8 cellular contexts compared by ENCODE assay signal in genomic region chr16:67969286-67970039, GRCh38. TPM values are rescaled to one million over a fixed set of nuclear protein-coding genes. Genes with fewer than 3 reads are reported as not detected.
A peak's percentile ranks its signal among the peaks of the same experiment; 100 is the strongest.
DNase-seq lines count a peak whose midpoint lies in the region; ATAC-seq and TF ChIP-seq lines count a peak whose summit lies in the region.

No MANE protein-coding gene starts in this region.

- H3K9me3 ChIP-seq in DOHH2 (ENCODE audit: control insufficient read depth, insufficient read depth, low read length) (no peaks in the 10 kb centered on the region), neutrophil (no peaks in the 10 kb centered on the region)

- peak overlapping the region; percentile 94 for H3K4me2 ChIP-seq in DOHH2 (ENCODE audit: low read length)

- peaks cover 29% of the 10 kb centered on the region for H3K4me1 ChIP-seq in DOHH2 (ENCODE audit: control insufficient read depth, low read length)
- H3K4me1 ChIP-seq in neutrophil (ENCODE audit: control insufficient read depth in 1 of 2, insufficient read depth in 1 of 2, low read depth in 1 of 2, low read length in 1 of 2), result peaks cover 20% of the 10 kb centered on the region in 2 experiments

- no peaks in the 10 kb centered on the region for H3K9me2 ChIP-seq in DOHH2 (replicated peaks; ENCODE audit: control insufficient read depth, low read length)

- peaks cover 7% of the 10 kb centered on the region; the same call in 1 of the 2 replicates for H3F3A ChIP-seq in DOHH2 (ENCODE audit: control insufficient read depth, insufficient read depth)

- H3K27ac ChIP-seq in DOHH2 (ENCODE audit: low read depth, low read length) (no peak overlapping the region), neutrophil (peak overlapping the region; percentile 60)

- ATAC-seq in HG03521 (IDR thresholded peaks at IDR 0.05; ENCODE audit: unreplicated experiment) (no peak), HG03432 (IDR thresholded peaks at IDR 0.05; ENCODE audit: unreplicated experiment) (no peak), GM18873 (IDR thresholded peaks at IDR 0.05; ENCODE audit: low FRiP score, unreplicated experiment) (no peak)

- H3K36me3 ChIP-seq in DOHH2 (ENCODE audit: control insufficient read depth, low read length), result no peaks in the 10 kb centered on the region
- H3K36me3 ChIP-seq in neutrophil, result no peaks in the 10 kb centered on the region

- peak; percentile 23 for DNase-seq in MV-4-11 (lab: John Stamatoyannopoulos, UW)
- no peak for DNase-seq in epithelial cell of esophagus (ENCODE audit: low read depth)
- no peak for DNase-seq in mucosa of gallbladder (ENCODE audit: low spot score)

- TF ChIP-seq CTCF in DOHH2 (IDR thresholded peaks at IDR 0.05; ENCODE audit: low read depth, low read length, poor library complexity, severe bottlenecking), result no peak
- no peak for TF ChIP-seq CTCF in epithelial cell of esophagus (IDR thresholded peaks at IDR 0.05; ENCODE audit: insufficient read depth, low read depth, low read length, missing control alignments)
- no peak for TF ChIP-seq CTCF in neutrophil (IDR thresholded peaks at IDR 0.05)

- H4K20me1 ChIP-seq in DOHH2 (ENCODE audit: control insufficient read depth, insufficient read depth, low read depth, low read length), result 0 out of 2 replicates have a peak, but pooled peaks cover 3% of the 10 kb centered on the region

- peaks cover 2% of the 10 kb centered on the region for H3K27me3 ChIP-seq in DOHH2 (ENCODE audit: control insufficient read depth, low read length)
- H3K27me3 ChIP-seq in neutrophil, result peaks cover 37% of the 10 kb centered on the region

- H3K4me3 ChIP-seq in DOHH2 (ENCODE audit: low read length) (peak overlapping the region; percentile 75), epithelial cell of esophagus (ENCODE audit: low read length) (peak overlapping the region; percentile 82), neutrophil (ENCODE audit: low read depth in 1 of 2, low read length in 1 of 2) (peak overlapping the region; percentile 74 to 92)

- H3K79me2 ChIP-seq in DOHH2 (ENCODE audit: control insufficient read depth, low read length), result 0 out of 2 replicates have a peak, but pooled peaks cover 6% of the 10 kb centered on the region

RNA-seq across cellular contexts. Expression of gene SLC12A4, which starts 1.0 kb away (rescaled TPM):
- 76.6 TPM for total RNA-seq in mucosa of gallbladder

RNA-seq across cellular contexts. Expression of gene DPEP3, which starts 10.8 kb away (rescaled TPM):
- total RNA-seq in mucosa of gallbladder, result not detected

RNA-seq across cellular contexts. Expression of gene LCAT, which starts 25.5 kb away (rescaled TPM):
- 30.3 TPM for total RNA-seq in mucosa of gallbladder

RNA-seq across cellular contexts. Expression of gene DPEP2, which starts 29.8 kb away (rescaled TPM):
- total RNA-seq in mucosa of gallbladder, result 3.4 TPM

RNA-seq across cellular contexts. Expression of gene PSMB10, which starts 32.8 kb away (rescaled TPM):
- total RNA-seq in mucosa of gallbladder, result 68.8 TPM
